In genomic region chr1:203177471-203178039, GRCh38 we compare ENCODE assay signal across 10 cellular contexts. TPM values are rescaled to one million over a fixed set of nuclear protein-coding genes. Genes with fewer than 3 reads are reported as not detected.
DNase-seq lines count a peak whose midpoint lies in the region; ATAC-seq and TF ChIP-seq lines count a peak whose summit lies in the region.
"Had no signal": no experiment of that assay in that cellular context is flagged by ENCODE, and none has a peak within 500 bp of the region (broad histone marks: within the 10 kb centered on the region; RNA-seq: fewer than 3 reads in every experiment).

No MANE protein-coding gene starts in this region.

- H3K4ac ChIP-seq in neuronal stem cell (ENCODE audit: low read length), result no peak overlapping the region

- no peak overlapping the region for H4K91ac ChIP-seq in neuronal stem cell (ENCODE audit: low read depth, low read length, poor library complexity)

- no peaks in the 10 kb centered on the region for H3K9me3 Mint-ChIP-seq in progenitor cell of endocrine pancreas (ENCODE audit: low read depth)

- H3K23ac ChIP-seq in neuronal stem cell (ENCODE audit: low read depth, low read length, poor library complexity), result no peak overlapping the region

- H3K79me1 ChIP-seq in neuronal stem cell (ENCODE audit: low read depth, low read length), result no peaks in the 10 kb centered on the region

- no peak overlapping the region for H3K27ac Mint-ChIP-seq in progenitor cell of endocrine pancreas

- TF ChIP-seq CTCF in progenitor cell of endocrine pancreas (IDR thresholded peaks at IDR 0.05; ENCODE audit: unreplicated experiment), result no peak

- no peak for ATAC-seq in GM21528 (IDR thresholded peaks at IDR 0.05; ENCODE audit: low FRiP score, unreplicated experiment)
- no peak for ATAC-seq in GM18870 (IDR thresholded peaks at IDR 0.05; ENCODE audit: unreplicated experiment)

- no peaks in the 10 kb centered on the region for H3K36me3 ChIP-seq in neuronal stem cell (replicated peaks in 1 of 2; ENCODE audit: control insufficient read depth in 2 of 2, insufficient read depth in 2 of 2, low read length in 2 of 2)

- H4K8ac ChIP-seq in neuronal stem cell (ENCODE audit: low read depth, low read length), result no peak overlapping the region

- H3K4me2 ChIP-seq in neuronal stem cell (ENCODE audit: insufficient read depth, low read length, poor library complexity, severe bottlenecking), result no peak overlapping the region

- peaks cover 0 to 9% (median 0%) of the 10 kb centered on the region in 3 experiments for H3K27me3 ChIP-seq in neuronal stem cell (ENCODE audit: control insufficient read depth in 3 of 3, insufficient read depth in 3 of 3, low read depth in 1 of 3, low read length in 3 of 3)

- no peaks in the 10 kb centered on the region for H3K9me3 ChIP-seq in neuronal stem cell (replicated peaks in 1 of 2; ENCODE audit: control insufficient read depth in 2 of 2, insufficient read depth in 1 of 2, low read depth in 1 of 2, low read length in 2 of 2)

- H2AFZ ChIP-seq in neuronal stem cell (ENCODE audit: low read length), result peak overlapping the region; percentile 19

- H3K9ac ChIP-seq in neuronal stem cell (ENCODE audit: low read depth, low read length, poor library complexity), result no peak overlapping the region

- peaks cover 79% of the 10 kb centered on the region for H3K27me3 Mint-ChIP-seq in progenitor cell of endocrine pancreas

- no peak overlapping the region for H2AK5ac ChIP-seq in neuronal stem cell (ENCODE audit: low read depth, low read length)

- H3K4me3 ChIP-seq in neuronal stem cell (ENCODE audit: low read length in 2 of 2), result no peak overlapping the region

- no peak overlapping the region for H2BK5ac ChIP-seq in neuronal stem cell (ENCODE audit: low read length)

- no peak overlapping the region for H3K4me3 Mint-ChIP-seq in progenitor cell of endocrine pancreas (ENCODE audit: low read depth)

- no CpG with 5 or more reads among the region's 9 CpGs for WGBS in neuronal stem cell (ENCODE audit: extremely low coverage in 2 of 2, insufficient read length in 2 of 2, insufficient replicate concordance in 1 of 2), 2 donors

- no peak overlapping the region for H3K14ac ChIP-seq in neuronal stem cell (ENCODE audit: low read length)

- peak overlapping the region; percentile 16 for H3K18ac ChIP-seq in neuronal stem cell (ENCODE audit: low read length)

- H2BK120ac ChIP-seq in neuronal stem cell (ENCODE audit: low read depth, low read length), result no peak overlapping the region

- no peaks in the 10 kb centered on the region for H3K4me1 Mint-ChIP-seq in progenitor cell of endocrine pancreas (ENCODE audit: low read depth)

- H3K4me1 ChIP-seq in neuronal stem cell (ENCODE audit: control insufficient read depth in 2 of 2, insufficient read depth in 1 of 2, low read depth in 1 of 2, low read length in 2 of 2), result peaks cover 17 to 36% of the 10 kb centered on the region in 2 donors

- no peaks in the 10 kb centered on the region for H3K36me3 Mint-ChIP-seq in progenitor cell of endocrine pancreas (ENCODE audit: insufficient read depth)

- no peak overlapping the region for H2BK15ac ChIP-seq in neuronal stem cell (ENCODE audit: low read length)

- no peak overlapping the region for H2BK12ac ChIP-seq in neuronal stem cell (ENCODE audit: low read length)

- peak overlapping the region; percentile 8 for H3K27ac ChIP-seq in neuronal stem cell (replicated peaks; ENCODE audit: low read length)

- DNase-seq in EL (peak; percentile 75), M059J (ENCODE audit: low read depth) (peak; percentile 75), dermis blood vessel endothelial cell (peak; percentile 14), neuronal stem cell (ENCODE audit: low spot score) (no peak), progenitor cell of endocrine pancreas (ENCODE audit: low spot score, unreplicated experiment) (no peak), globus pallidus (ENCODE audit: low spot score) (no peak)
- DNase-seq: NCI-H526 had no signal

RNA-seq across cellular contexts. Expression of gene MYBPH, which starts 1.9 kb away (rescaled TPM):
- total RNA-seq in M059J (2014; rRNA removed; shearing (Covaris generic)), result not detected in 2 replicates
- total RNA-seq in dermis blood vessel endothelial cell (not detected in 2 replicates), progenitor cell of endocrine pancreas (not detected in 2 replicates)
- polyA plus RNA-seq in neuronal stem cell (2013, experiment 1 of 2), result not detected
- not detected for polyA plus RNA-seq in neuronal stem cell (2013, experiment 2 of 2)
- total RNA-seq: osteocyte had no signal

RNA-seq across cellular contexts. Expression of gene CHI3L1, which starts 8.9 kb away (rescaled TPM):
- not detected in 2 replicates for total RNA-seq in M059J (2014; rRNA removed; shearing (Covaris generic))
- total RNA-seq in dermis blood vessel endothelial cell (0.17 TPM in 1 of 2 replicates, not detected in the other), progenitor cell of endocrine pancreas (not detected in 2 replicates)
- 0.24 TPM for polyA plus RNA-seq in neuronal stem cell (2013, experiment 1 of 2)
- polyA plus RNA-seq in neuronal stem cell (2013, experiment 2 of 2), result 0.21 TPM
- total RNA-seq: osteocyte had no signal

RNA-seq across cellular contexts. Expression of gene ADORA1, which starts 50.0 kb away (rescaled TPM):
- 1.6 and 5.6 TPM in 2 replicates for total RNA-seq in M059J (2014; rRNA removed; shearing (Covaris generic))
- 0.19 TPM in 1 of 2 replicates, not detected in the other for total RNA-seq in dermis blood vessel endothelial cell
- 4.7 TPM for polyA plus RNA-seq in neuronal stem cell (2013, experiment 1 of 2)
- polyA plus RNA-seq in neuronal stem cell (2013, experiment 2 of 2), result 4.6 TPM
- total RNA-seq in progenitor cell of endocrine pancreas, result 0.14 and 0.16 TPM in 2 replicates

RNA-seq across cellular contexts. Expression of gene CHIT1, which starts 51.9 kb away (rescaled TPM):
- total RNA-seq in M059J (2014; rRNA removed; shearing (Covaris generic)), result not detected in 2 replicates
- total RNA-seq in dermis blood vessel endothelial cell (under 0.01 TPM in 2 replicates), progenitor cell of endocrine pancreas (0.14 and 0.95 TPM in 2 replicates)
- polyA plus RNA-seq in neuronal stem cell (2013, experiment 1 of 2), result 0.04 TPM
- polyA plus RNA-seq in neuronal stem cell (2013, experiment 2 of 2), result not detected
- total RNA-seq: osteocyte had no signal

Comparison
In these comparisons a context has a peak if more than half of its experiments do, and no peak if none do; other contexts are left out.
1. DNase-seq: peak in EL (single experiment), M059J (single experiment) and dermis blood vessel endothelial cell (single experiment); none in neuronal stem cell (single experiment), progenitor cell of endocrine pancreas (single experiment) and globus pallidus (single experiment).